In the genomic region with DNA sequence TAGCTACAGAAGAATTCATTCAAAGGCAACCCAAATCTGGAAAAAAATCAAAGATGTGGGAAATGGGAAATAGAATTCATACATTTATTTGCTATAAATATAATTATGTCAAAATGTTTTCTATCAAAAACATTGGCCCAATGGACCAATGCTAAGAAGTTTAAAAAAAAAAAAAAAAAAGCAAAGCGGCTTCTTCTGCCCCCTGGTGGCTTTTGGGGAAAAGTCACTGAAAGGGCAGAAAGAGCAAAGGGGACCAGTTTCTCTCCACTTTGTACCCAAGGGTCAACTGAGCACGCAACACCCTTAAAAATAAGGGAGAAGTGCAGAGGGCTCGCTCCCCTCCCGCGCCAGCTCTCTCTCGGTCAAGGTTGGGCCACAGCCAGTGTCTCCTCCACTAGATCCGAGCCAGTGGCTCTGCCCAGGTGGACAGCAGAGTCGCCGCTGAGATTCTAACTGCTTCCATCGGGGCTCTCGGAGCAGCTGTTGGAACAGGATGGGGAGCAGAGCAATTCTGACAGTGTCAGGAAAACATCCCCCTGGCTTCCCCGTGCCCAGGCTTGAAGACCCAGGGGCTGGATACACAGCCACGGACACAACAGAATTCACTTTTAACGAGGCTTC, we compare ENCODE assay signal across 8 cellular contexts.
DNase-seq lines count a peak whose midpoint lies in the region; ATAC-seq and TF ChIP-seq lines count a peak whose summit lies in the region.

No MANE protein-coding gene starts in this region.

- H3K4me1 Mint-ChIP-seq in MCF 10A (ENCODE audit: insufficient read depth, unreplicated experiment) = no peaks in the 10 kb centered on the region

- H3K27ac Mint-ChIP-seq in MCF 10A (ENCODE audit: low read depth, unreplicated experiment) = no peak overlapping the region

- no peak for ATAC-seq in GM21576 (IDR thresholded peaks at IDR 0.05; ENCODE audit: unreplicated experiment)

- no peak overlapping the region for H3K4me3 Mint-ChIP-seq in MCF 10A (ENCODE audit: unreplicated experiment)

- H3K36me3 Mint-ChIP-seq in MCF 10A (ENCODE audit: insufficient read depth, unreplicated experiment) = peaks cover 6% of the 10 kb centered on the region

- no peaks in the 10 kb centered on the region for H3K27me3 Mint-ChIP-seq in MCF 10A (ENCODE audit: insufficient read depth, unreplicated experiment)

- CTCF ChIA-PET in MCF 10A (lab: Yijun Ruan, JAX) = interaction anchor here (0.6 to 3.5 kb wide), 21 partner anchors 10 to 1217 kb away, joined by 3 to 27 read pairs (median 3); no protein-coding TSS in a partner anchor

- POLR2A ChIA-PET in MCF 10A (lab: Yijun Ruan, JAX) = no interaction called here

- no TSS peak for BruUV-seq in MCF 10A (replicated peaks; lab: Mats Ljungman, UMichigan)

- no peaks in the 10 kb centered on the region for H3K9me3 Mint-ChIP-seq in MCF 10A (ENCODE audit: unreplicated experiment)

- DNase-seq in SIG-M5 treated with dmso at 0.1 percent for 504 hours (lab: John Stamatoyannopoulos, UW; ENCODE audit: unreplicated experiment) (peak; percentile 15), SIG-M5 (lab: John Stamatoyannopoulos, UW) (no peak), LoVo (ENCODE audit: low spot score) (peak; percentile 27), MCF 10A (ENCODE audit: unreplicated experiment) (peak; percentile 57), lung microvascular endothelial cell (ENCODE audit: low read depth in 2 of 2) (peak; percentile 16 to 27), GF-D8 (lab: John Stamatoyannopoulos, UW) (no peak), MV-4-11 (lab: John Stamatoyannopoulos, UW) (no peak)

- intact Hi-C loops in MCF 10A (cut with micrococcal nuclease) = loop anchor here (1.0 to 10.0 kb wide), 5 partner anchors 130 to 792 kb away; no protein-coding TSS in a partner anchor

- peak; percentile 57 for TF ChIP-seq CTCF in MCF 10A (IDR thresholded peaks at IDR 0.05; ENCODE audit: unreplicated experiment)

Comparison
In these comparisons a context has a peak if more than half of its experiments do, and no peak if none do; other contexts are left out.
1. DNase-seq: peak in SIG-M5 treated with dmso at 0.1 percent for 504 hours (single experiment), LoVo (single experiment), MCF 10A (single experiment) and lung microvascular endothelial cell (2 of 2); none in SIG-M5 (single experiment), GF-D8 (single experiment) and MV-4-11 (single experiment).